ENCODE assay signal across 8 cellular contexts in genomic region chr1:15892857-15893599, GRCh38. TPM values are rescaled to one million over a fixed set of nuclear protein-coding genes. Genes with fewer than 3 reads are reported as not detected.
DNase-seq lines count a peak whose midpoint lies in the region; ATAC-seq and TF ChIP-seq lines count a peak whose summit lies in the region.
"Not testable (repeated sequence)": the region's sequence is repeated elsewhere in the genome, so short reads cannot be mapped to it uniquely, and the experiment has no call there.

No MANE protein-coding gene starts in this region.

- CTCF ChIA-PET in Panc1 (lab: Charles Lee): not testable (repeated sequence)

- H3K4me3 Mint-ChIP-seq in activated T-cell treated with anti-CD3 and anti-CD28 coated beads, Interleukin-2, amount 50 U/mL, for 24 hours; stimulated activated naive B cell treated with anti-CD40 and anti-IgM and Interleukin-4, amounts not matched to agents 10 μg/mL and 1 μg/mL and 100 μg/mL, for 72 hours: not testable (repeated sequence)

- not testable (repeated sequence) for H3K9me3 Mint-ChIP-seq in activated T-cell treated with anti-CD3 and anti-CD28 coated beads, Interleukin-2, amount 50 U/mL, for 24 hours; stimulated activated naive B cell treated with anti-CD40 and anti-IgM and Interleukin-4, amounts not matched to agents 10 μg/mL and 1 μg/mL and 100 μg/mL, for 72 hours

- peak overlapping the region; percentile 73 for H3K27ac Mint-ChIP-seq in activated T-cell treated with anti-CD3 and anti-CD28 coated beads, Interleukin-2, amount 50 U/mL, for 24 hours
- H3K27ac Mint-ChIP-seq in stimulated activated naive B cell treated with anti-CD40 and anti-IgM and Interleukin-4, amounts not matched to agents 10 μg/mL and 1 μg/mL and 100 μg/mL, for 72 hours: peak overlapping the region; percentile 62

- POLR2A ChIA-PET in Panc1 (lab: Charles Lee): not testable (repeated sequence)

- H3K4me3 ChIP-seq in HUES6 (ENCODE audit: low read depth, low read length); Panc1 (ENCODE audit: low read depth in 2 of 2, low read length in 2 of 2); mucosa of descending colon: not testable (repeated sequence)

- not testable (repeated sequence) for H3K36me3 ChIP-seq in HUES6 (ENCODE audit: control insufficient read depth, insufficient read depth, low read length); Panc1 (ENCODE audit: control insufficient read depth, insufficient read depth, low read length); mucosa of descending colon (ENCODE audit: low read depth)

- not testable (repeated sequence) for H3K27me3 ChIP-seq in HUES6 (ENCODE audit: control insufficient read depth, insufficient read depth, low read length); Panc1 (ENCODE audit: control insufficient read depth, insufficient read depth, low read length)

- not testable (repeated sequence) for H3K9ac ChIP-seq in HUES6 (ENCODE audit: low read length)

- in situ Hi-C loops in Panc1 (cut with HindIII; ENCODE audit: low pct_unique_long_range_greater_than_20kb, low sequenced_read_pairs): not testable (repeated sequence)

- not testable (repeated sequence) for H3K4me1 ChIP-seq in HUES6 (ENCODE audit: control insufficient read depth, insufficient read depth, low read length); Panc1 (ENCODE audit: control insufficient read depth, insufficient read depth, low read length); mucosa of descending colon (ENCODE audit: low read depth)

- H3K4me1 Mint-ChIP-seq in activated T-cell treated with anti-CD3 and anti-CD28 coated beads, Interleukin-2, amount 50 U/mL, for 24 hours (ENCODE audit: low read depth): peaks cover 45% of the 10 kb centered on the region
- H3K4me1 Mint-ChIP-seq in stimulated activated naive B cell treated with anti-CD40 and anti-IgM and Interleukin-4, amounts not matched to agents 10 μg/mL and 1 μg/mL and 100 μg/mL, for 72 hours: peaks cover 13 to 42% of the 10 kb centered on the region in 2 donors

- intact Hi-C loops in Panc1 (cut with micrococcal nuclease; ENCODE audit: unreplicated experiment); mucosa of descending colon (cut with DNase I, micrococcal nuclease): not testable (repeated sequence)

- H3K27me3 Mint-ChIP-seq in activated T-cell treated with anti-CD3 and anti-CD28 coated beads, Interleukin-2, amount 50 U/mL, for 24 hours; stimulated activated naive B cell treated with anti-CD40 and anti-IgM and Interleukin-4, amounts not matched to agents 10 μg/mL and 1 μg/mL and 100 μg/mL, for 72 hours: not testable (repeated sequence)

- H3K9me3 ChIP-seq in HUES6 (ENCODE audit: control insufficient read depth, insufficient read depth, low read depth, low read length); Panc1 (ENCODE audit: control insufficient read depth, insufficient read depth, low read depth, low read length); mucosa of descending colon: not testable (repeated sequence)

- DNase-seq in AG20443 (ENCODE audit: low spot score): peak; percentile 42
- not testable (repeated sequence) for DNase-seq in Panc1 (ENCODE audit: low read depth, low spot score); activated T-cell treated with anti-CD3 and anti-CD28 coated beads, Interleukin-2, amount 50 U/mL, for 24 hours; mucosa of descending colon; stimulated activated naive B cell treated with anti-CD40 and anti-IgM and Interleukin-4, amounts not matched to agents 10 μg/mL and 1 μg/mL and 100 μg/mL, for 72 hours
- DNase-seq in foreskin melanocyte: peak; percentile 10

- peak overlapping the region; percentile 49; the same call in 1 of the 2 replicates for H3K27ac ChIP-seq in HUES6 (ENCODE audit: low read depth, low read length)
- peak overlapping the region; percentile 60 for H3K27ac ChIP-seq in Panc1 (ENCODE audit: low read length)
- H3K27ac ChIP-seq in cingulate gyrus (ENCODE audit: low read depth, low read length): peak overlapping the region; percentile 76

- not testable (repeated sequence) for BruUV-seq in Panc1 (replicated peaks; lab: Mats Ljungman, UMichigan)

- TF ChIP-seq CTCF in Panc1 (IDR thresholded peaks at IDR 0.05); mucosa of descending colon (IDR thresholded peaks at IDR 0.05): not testable (repeated sequence)

- peak; percentile 46; the same call in 1 of the 2 replicates for ATAC-seq in Panc1
- ATAC-seq in mucosa of descending colon: peak; percentile 24
- not testable (repeated sequence) for ATAC-seq in stimulated activated naive B cell treated with anti-CD40 and anti-IgM and Interleukin-4, amounts not matched to agents 10 μg/mL and 1 μg/mL and 100 μg/mL, for 72 hours (replicated peaks)

- H3K36me3 Mint-ChIP-seq in activated T-cell treated with anti-CD3 and anti-CD28 coated beads, Interleukin-2, amount 50 U/mL, for 24 hours (ENCODE audit: low read depth): peaks cover 59% of the 10 kb centered on the region
- peaks cover 11 to 25% of the 10 kb centered on the region in 2 donors for H3K36me3 Mint-ChIP-seq in stimulated activated naive B cell treated with anti-CD40 and anti-IgM and Interleukin-4, amounts not matched to agents 10 μg/mL and 1 μg/mL and 100 μg/mL, for 72 hours

RNA-seq across cellular contexts. Expression of gene SPEN, which starts 45.5 kb away (rescaled TPM):
- 58.3 TPM for total RNA-seq in Panc1 (2021; ENCODE audit: unreplicated experiment)
- polyA plus RNA-seq in Panc1 (2012; ENCODE audit: insufficient read length): 36.5 TPM
- 10 to 100 TPM; 48.7 to 60.3 (median 50.6) TPM for total RNA-seq in mucosa of descending colon
